ENCODE assay signal across 8 cellular contexts in genomic region chr1:43945898-43946243, GRCh38. TPM values are rescaled to one million over a fixed set of nuclear protein-coding genes. Genes with fewer than 3 reads are reported as not detected.
DNase-seq lines count a peak whose midpoint lies in the region; ATAC-seq, FAIRE-seq and TF ChIP-seq lines count a peak whose summit lies in the region.

No MANE protein-coding gene starts in this region.

- peak overlapping the region; percentile 94 to 97 for H3K27ac ChIP-seq in A549
- H3K27ac ChIP-seq in HUES48 (ENCODE audit: low read depth, low read length), result peak overlapping the region; percentile 52
- peak overlapping the region; percentile 95 for H3K27ac ChIP-seq in muscle layer of colon (ENCODE audit: low read depth, low read length)

- peaks cover 11% of the 10 kb centered on the region; the same call in 1 of the 2 replicates for H3K36me3 ChIP-seq in HUES48 (ENCODE audit: control insufficient read depth, insufficient read depth, low read length)
- H3K36me3 ChIP-seq in bronchial epithelial cell (ENCODE audit: control insufficient read depth, insufficient read depth, low read length), result peaks cover 5% of the 10 kb centered on the region
- H3K36me3 ChIP-seq in muscle layer of colon (ENCODE audit: insufficient read depth, low read length), result peaks cover 3% of the 10 kb centered on the region

- no peak for TF ChIP-seq RAD21 in A549 (conservative IDR thresholded peaks at IDR 0.05 in 1 of 2, IDR thresholded peaks at IDR 0.05 in 1 of 2)

- ATAC-seq in A549 (no peak), HG03108 (IDR thresholded peaks at IDR 0.05; ENCODE audit: unreplicated experiment) (no peak), GM21423 (IDR thresholded peaks at IDR 0.05; ENCODE audit: unreplicated experiment) (no peak)

- peak overlapping the region; percentile 68 for H3K4me3 ChIP-seq in A549
- peak overlapping the region; percentile 87 for H3K4me3 ChIP-seq in HUES48 (ENCODE audit: low read depth, low read length)
- H3K4me3 ChIP-seq in bronchial epithelial cell (ENCODE audit: low read depth, low read length), result peak overlapping the region; percentile 89
- peak overlapping the region; percentile 93 to 95 for H3K4me3 ChIP-seq in muscle layer of colon (ENCODE audit: low read depth in 1 of 2, low read length in 2 of 2)

- peak overlapping the region; percentile 87 for H3K4me2 ChIP-seq in A549

- H3K9me3 ChIP-seq in A549, result no peaks in the 10 kb centered on the region
- H3K9me3 ChIP-seq in HUES48 (ENCODE audit: control insufficient read depth, insufficient read depth, low read length), result no peaks in the 10 kb centered on the region
- no peaks in the 10 kb centered on the region for H3K9me3 ChIP-seq in muscle layer of colon (ENCODE audit: low read length)

- POLR2A ChIA-PET in A549 (lab: Yijun Ruan, JAX), result interaction anchor here (0.5 kb wide), 1 partner anchor 587 kb away, joined by 3 read pairs; the partner anchor contains the start of gene CDC20

- no peak for TF ChIP-seq EP300 in A549 (IDR thresholded peaks at IDR 0.05)

- peaks cover 13% of the 10 kb centered on the region; the same call in 1 of the 3 replicates for H3K4me1 ChIP-seq in A549
- H3K4me1 ChIP-seq in HUES48 (ENCODE audit: control insufficient read depth, insufficient read depth, low read length), result peaks cover 20% of the 10 kb centered on the region
- H3K4me1 ChIP-seq in muscle layer of colon (ENCODE audit: insufficient read depth, low read length), result peaks cover 23% of the 10 kb centered on the region

- no peak for DNase-seq in A549 (ENCODE audit: low read depth in 1 of 2, low spot score in 1 of 2)
- DNase-seq in bronchial epithelial cell (ENCODE audit: low read depth), result no peak
- no peak for DNase-seq in NCI-H526 (lab: John Stamatoyannopoulos, UW)
- DNase-seq in NCI-H2029 treated with DMSO at 0.1 percent for 48 hours (lab: John Stamatoyannopoulos, UW), result no peak

- TF ChIP-seq CTCF in A549 (IDR thresholded peaks at IDR 0.05) (no peak), bronchial epithelial cell (IDR thresholded peaks at IDR 0.05; ENCODE audit: insufficient read depth, low read length, severe bottlenecking) (no peak)

- CTCF ChIA-PET in A549 (lab: Yijun Ruan, JAX), result interaction anchor here (0.7 to 7.4 kb wide), 11 partner anchors 8 to 309 kb away, joined by 3 to 69 read pairs (median 4); no protein-coding TSS in a partner anchor

- H3K9ac ChIP-seq in HUES48 (ENCODE audit: low read depth, low read length) (no peak overlapping the region), muscle layer of colon (ENCODE audit: low read length) (peak overlapping the region; percentile 72)

- FAIRE-seq in A549 (lab: Jason Lieb, UNC) (no peak), bronchial epithelial cell (lab: Jason Lieb, UNC) (no peak)

- H3K27me3 ChIP-seq in HUES48 (ENCODE audit: control insufficient read depth, insufficient read depth, low read length) (no peaks in the 10 kb centered on the region), bronchial epithelial cell (ENCODE audit: control insufficient read depth, insufficient read depth, low read length) (no peaks in the 10 kb centered on the region), muscle layer of colon (ENCODE audit: control insufficient read depth in 1 of 2, insufficient read depth in 2 of 2, low read length in 2 of 2) (no peaks in the 10 kb centered on the region)

- no peak for TF ChIP-seq POLR2A in A549 (IDR thresholded peaks at IDR 0.05; ENCODE audit: low read length)

- WGBS in A549 (ENCODE audit: missing lambda C conversion rate), result 9% methylated on average over 2 of the region's 2 CpGs

TF ChIP-seq in A549, 52 proteins besides CTCF, POLR2A, EP300 and RAD21:
- TF ChIP-seq FOSL2 (IDR thresholded peaks at IDR 0.05) (no peak), FOSL2 (CRISPR knock-in tag; IDR thresholded peaks at IDR 0.05) (no peak), RNF2 (IDR thresholded peaks at IDR 0.05; ENCODE audit: borderline replicate concordance, low read depth) (no peak), CEBPB (IDR thresholded peaks at IDR 0.05) (no peak), HDAC2 (IDR thresholded peaks at IDR 0.05) (no peak), HOXA7 (CRISPR knock-in tag; IDR thresholded peaks at IDR 0.05) (no peak), SMC3 (IDR thresholded peaks at IDR 0.05) (no peak), ZC3H11A (IDR thresholded peaks at IDR 0.05) (no peak), HOXB5 (CRISPR knock-in tag; IDR thresholded peaks at IDR 0.05) (no peak), HMGXB4 (CRISPR knock-in tag; IDR thresholded peaks at IDR 0.05; ENCODE audit: borderline replicate concordance) (no peak), NFE2L2 (conservative IDR thresholded peaks at IDR 0.05; ENCODE audit: low read length) (no peak), KDM5A (IDR thresholded peaks at IDR 0.05) (no peak), PBX3 (IDR thresholded peaks at IDR 0.05) (no peak)
TF ChIP-seq in A549: peak in this region for 0.

RNA-seq across cellular contexts. Expression of gene IPO13, which starts 0.9 kb away (rescaled TPM):
- polyA plus RNA-seq in A549 (2011; rRNA removed) (8.1 and 12.9 TPM in 2 replicates), A549 (2017; fragmentation: RNase III; extraction: RNeasy Plus Mini Kit Qiagen cat#74134 plus additional on column Dnase treatment) (12.7 to 15.8 TPM (median 14.4 TPM) in 3 replicates)
- polyA plus RNA-seq in A549 (2012; cell fraction: cytosol; rRNA removed), result 11.9 and 13.7 TPM in 2 replicates
- 33.2 and 37.8 TPM in 2 replicates for polyA plus RNA-seq in A549 (2012; cell fraction: nucleus; rRNA removed)
- polyA minus RNA-seq in A549 (2011; rRNA and poly(A)+ RNA removed), result 23.7 and 28.0 TPM in 2 replicates
- total RNA-seq in bronchial epithelial cell, result 13.2 and 19.8 TPM in 2 replicates

RNA-seq across cellular contexts. Expression of gene ARTN, which starts 12.3 kb away (rescaled TPM):
- polyA plus RNA-seq in A549 (2011; rRNA removed), result 0.13 and 0.21 TPM in 2 replicates
- 0.26 and 0.35 TPM in 2 replicates for polyA plus RNA-seq in A549 (2012; cell fraction: cytosol; rRNA removed)
- polyA plus RNA-seq in A549 (2012; cell fraction: nucleus; rRNA removed), result 4.0 and 4.9 TPM in 2 replicates
- polyA plus RNA-seq in A549 (2017; fragmentation: RNase III; extraction: RNeasy Plus Mini Kit Qiagen cat#74134 plus additional on column Dnase treatment), result 0.49 to 0.90 TPM (median 0.53 TPM) in 3 replicates
- not detected in 2 replicates for polyA minus RNA-seq in A549 (2011; rRNA and poly(A)+ RNA removed)
- total RNA-seq in bronchial epithelial cell, result 8.7 and 20.1 TPM in 2 replicates

RNA-seq across cellular contexts. Expression of gene DPH2, which starts 23.9 kb away (rescaled TPM):
- polyA plus RNA-seq in A549 (2011; rRNA removed), result 41.7 and 43.5 TPM in 2 replicates
- polyA plus RNA-seq in A549 (2012; cell fraction: cytosol; rRNA removed), result 57.1 and 68.4 TPM in 2 replicates
- 170 and 171 TPM in 2 replicates for polyA plus RNA-seq in A549 (2012; cell fraction: nucleus; rRNA removed)
- 35.0 to 42.4 TPM (median 38.8 TPM) in 3 replicates for polyA plus RNA-seq in A549 (2017; fragmentation: RNase III; extraction: RNeasy Plus Mini Kit Qiagen cat#74134 plus additional on column Dnase treatment)
- 69.6 and 71.1 TPM in 2 replicates for polyA minus RNA-seq in A549 (2011; rRNA and poly(A)+ RNA removed)
- total RNA-seq in bronchial epithelial cell, result 17.9 and 31.9 TPM in 2 replicates

RNA-seq across cellular contexts. Expression of gene ATP6V0B, which starts 28.9 kb away (rescaled TPM):
- polyA plus RNA-seq in A549 (2011; rRNA removed), result 97.0 and 104 TPM in 2 replicates
- polyA plus RNA-seq in A549 (2012; cell fraction: cytosol; rRNA removed), result 172 and 181 TPM in 2 replicates
- polyA plus RNA-seq in A549 (2012; cell fraction: nucleus; rRNA removed), result 119 and 130 TPM in 2 replicates
- polyA plus RNA-seq in A549 (2017; fragmentation: RNase III; extraction: RNeasy Plus Mini Kit Qiagen cat#74134 plus additional on column Dnase treatment), result 91.0 to 101 TPM (median 91.2 TPM) in 3 replicates
- polyA minus RNA-seq in A549 (2011; rRNA and poly(A)+ RNA removed), result 70.2 and 72.6 TPM in 2 replicates
- total RNA-seq in bronchial epithelial cell, result 220 and 241 TPM in 2 replicates

RNA-seq across cellular contexts. Expression of gene B4GALT2, which starts 33.1 kb away (rescaled TPM):
- 19.0 and 21.2 TPM in 2 replicates for polyA plus RNA-seq in A549 (2011; rRNA removed)
- 35.2 and 58.6 TPM in 2 replicates for polyA plus RNA-seq in A549 (2012; cell fraction: cytosol; rRNA removed)
- polyA plus RNA-seq in A549 (2012; cell fraction: nucleus; rRNA removed), result 49.6 and 74.1 TPM in 2 replicates
- polyA plus RNA-seq in A549 (2017; fragmentation: RNase III; extraction: RNeasy Plus Mini Kit Qiagen cat#74134 plus additional on column Dnase treatment), result 35.8 to 36.4 TPM (median 36.0 TPM) in 3 replicates
- polyA minus RNA-seq in A549 (2011; rRNA and poly(A)+ RNA removed), result 30.4 and 32.3 TPM in 2 replicates
- total RNA-seq in bronchial epithelial cell, result 72.7 and 84.0 TPM in 2 replicates
